8 cellular contexts compared by ENCODE assay signal in the genomic region with DNA sequence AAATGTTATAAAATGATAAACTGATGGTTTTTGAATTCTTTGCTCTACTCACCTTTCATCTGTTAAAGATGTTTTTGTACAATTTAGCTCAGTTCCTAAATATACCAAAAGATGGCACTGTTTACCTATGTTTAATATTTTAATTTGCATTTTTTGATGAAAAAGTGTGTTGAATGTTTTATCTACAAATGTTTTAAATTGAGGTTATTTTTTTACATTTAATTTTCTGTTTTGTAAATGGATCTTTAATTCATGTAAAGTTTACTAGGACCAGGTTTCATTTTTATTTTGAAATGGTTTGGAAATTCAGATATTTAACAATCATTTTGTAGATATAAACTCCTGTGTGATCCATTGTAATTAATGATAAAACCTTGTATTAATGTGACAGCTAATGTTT. TPM values are rescaled to one million over a fixed set of nuclear protein-coding genes. Genes with fewer than 3 reads are reported as not detected.
A peak's percentile ranks its signal among the peaks of the same experiment; 100 is the strongest.
DNase-seq lines count a peak whose midpoint lies in the region; ATAC-seq and TF ChIP-seq lines count a peak whose summit lies in the region.

No MANE protein-coding gene starts in this region.

- H3K4ac ChIP-seq in neuronal stem cell (ENCODE audit: low read length) = no peak overlapping the region

- no peak overlapping the region for H2BK5ac ChIP-seq in neuronal stem cell (ENCODE audit: low read length)

- no peak overlapping the region for H2BK12ac ChIP-seq in neuronal stem cell (ENCODE audit: low read length)

- no peaks in the 10 kb centered on the region for H3K36me3 ChIP-seq in neuronal stem cell (replicated peaks in 1 of 2; ENCODE audit: control insufficient read depth in 2 of 2, insufficient read depth in 2 of 2, low read length in 2 of 2)

- peak; percentile 50 for TF ChIP-seq CTCF in choroid plexus epithelial cell (conservative IDR thresholded peaks at IDR 0.05; ENCODE audit: low read depth, low read length)

- H2AK5ac ChIP-seq in neuronal stem cell (ENCODE audit: low read depth, low read length) = no peak overlapping the region

- no peak overlapping the region for H2BK15ac ChIP-seq in neuronal stem cell (ENCODE audit: low read length)

- no peaks in the 10 kb centered on the region for H3K9me3 ChIP-seq in neuronal stem cell (replicated peaks in 1 of 2; ENCODE audit: control insufficient read depth in 2 of 2, insufficient read depth in 1 of 2, low read depth in 1 of 2, low read length in 2 of 2)

- no peak overlapping the region for H3K9ac ChIP-seq in neuronal stem cell (ENCODE audit: low read depth, low read length, poor library complexity)

- no peaks in the 10 kb centered on the region for H3K79me1 ChIP-seq in neuronal stem cell (ENCODE audit: low read depth, low read length)

- H4K91ac ChIP-seq in neuronal stem cell (ENCODE audit: low read depth, low read length, poor library complexity) = no peak overlapping the region

- no peak overlapping the region for H2BK120ac ChIP-seq in neuronal stem cell (ENCODE audit: low read depth, low read length)

- no peak overlapping the region for H3K4me3 ChIP-seq in choroid plexus epithelial cell (ENCODE audit: low read depth, low read length)
- H3K4me3 ChIP-seq in neuronal stem cell (ENCODE audit: low read length in 2 of 2) = no peak overlapping the region

- H4K8ac ChIP-seq in neuronal stem cell (ENCODE audit: low read depth, low read length) = no peak overlapping the region

- no peaks in the 10 kb centered on the region for H3K27me3 ChIP-seq in neuronal stem cell (ENCODE audit: control insufficient read depth in 3 of 3, insufficient read depth in 3 of 3, low read depth in 1 of 3, low read length in 3 of 3)

- H3K23ac ChIP-seq in neuronal stem cell (ENCODE audit: low read depth, low read length, poor library complexity) = no peak overlapping the region

- ATAC-seq in GM18517 (IDR thresholded peaks at IDR 0.05; ENCODE audit: unreplicated experiment) (no peak), GM21526 (IDR thresholded peaks at IDR 0.05; ENCODE audit: low FRiP score, unreplicated experiment) (no peak)

- H3K14ac ChIP-seq in neuronal stem cell (ENCODE audit: low read length) = no peak overlapping the region

- no peak overlapping the region for H3K4me2 ChIP-seq in neuronal stem cell (ENCODE audit: insufficient read depth, low read length, poor library complexity, severe bottlenecking)

- no peak overlapping the region for H2AFZ ChIP-seq in neuronal stem cell (ENCODE audit: low read length)

- no peak overlapping the region for H3K27ac ChIP-seq in neuronal stem cell (replicated peaks; ENCODE audit: low read length)

- H3K4me1 ChIP-seq in neuronal stem cell (ENCODE audit: control insufficient read depth in 2 of 2, insufficient read depth in 1 of 2, low read depth in 1 of 2, low read length in 2 of 2) = no peaks in the 10 kb centered on the region

- DNase-seq in NCI-H524 (lab: John Stamatoyannopoulos, UW) = peak; percentile 12 to 52
- DNase-seq in NCI-H524 treated with DMSO at 0.1 percent for 48 hours (lab: John Stamatoyannopoulos, UW) = no peak
- peak; percentile 43 for DNase-seq in NCI-H1417 treated with DMSO at 0.1 percent for 48 hours (lab: John Stamatoyannopoulos, UW)
- peak; percentile 42 for DNase-seq in choroid plexus epithelial cell (ENCODE audit: low read depth)
- peak; percentile 12 for DNase-seq in neuronal stem cell (ENCODE audit: low spot score)
- DNase-seq in stimulated activated CD4-positive, alpha-beta T cell treated with anti-CD3 and anti-CD28 coated beads, Interleukin-4, amount 100 ng/mL, for 4 hours = no peak

- H3K18ac ChIP-seq in neuronal stem cell (ENCODE audit: low read length) = no peak overlapping the region

RNA-seq across cellular contexts. Expression of gene CDKAL1, which starts 30.0 kb away (rescaled TPM):
- polyA plus RNA-seq in neuronal stem cell (2013, experiment 1 of 2) = 11.4 TPM
- polyA plus RNA-seq in neuronal stem cell (2013, experiment 2 of 2) = 11.8 TPM

Comparison
In these comparisons a context has a peak if more than half of its experiments do, and no peak if none do; other contexts are left out.
1. DNase-seq: peak in NCI-H524 (2 of 2), NCI-H1417 treated with DMSO at 0.1 percent for 48 hours (single experiment), choroid plexus epithelial cell (single experiment) and neuronal stem cell (single experiment); none in NCI-H524 treated with DMSO at 0.1 percent for 48 hours (single experiment) and stimulated activated CD4-positive, alpha-beta T cell treated with anti-CD3 and anti-CD28 coated beads, Interleukin-4, amount 100 ng/mL, for 4 hours (0 of 2).